1 cellular context compared by ENCODE assay signal in the genomic region with DNA sequence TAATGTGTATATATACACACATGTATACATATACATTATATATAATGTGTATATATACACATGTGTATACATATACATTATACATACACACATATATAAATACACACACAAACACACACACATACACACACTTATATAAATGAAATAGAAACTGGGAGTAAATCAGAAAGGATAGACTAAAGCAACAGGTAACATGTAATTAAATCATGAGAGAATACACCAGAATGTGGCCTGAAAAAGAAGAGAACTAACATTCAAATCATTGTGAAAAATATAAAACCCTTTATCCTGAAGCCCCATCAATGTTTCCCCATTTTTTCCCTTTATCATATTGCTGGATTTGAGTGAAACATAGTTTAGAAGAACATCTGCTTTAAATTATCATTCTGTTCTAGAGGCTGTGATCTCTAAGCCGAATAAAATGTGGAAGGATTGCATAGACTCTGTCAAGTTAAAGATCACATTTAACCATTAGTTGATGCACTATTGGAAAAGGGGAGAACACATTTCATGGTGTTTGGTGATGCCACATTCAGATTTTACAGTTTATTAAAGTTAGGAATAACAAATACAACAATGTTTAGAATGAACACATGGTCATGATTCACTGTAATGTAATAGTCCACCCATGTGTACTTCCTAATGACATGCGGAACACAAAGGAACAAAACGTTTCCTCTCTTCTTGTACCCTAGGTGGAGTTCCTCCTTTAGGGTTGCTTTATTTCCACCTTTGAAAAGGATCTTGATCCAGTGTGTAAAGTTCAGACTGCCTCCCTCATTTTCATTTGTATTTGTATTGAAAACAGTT.
TF ChIP-seq lines count a peak whose summit lies in the region.

No MANE protein-coding gene starts in this region.

TF ChIP-seq in endothelial cell of umbilical vein, 7 proteins besides CTCF, POLR2A, EP300 and RAD21:
- TF ChIP-seq MYC (IDR thresholded peaks at IDR 0.05; ENCODE audit: low read depth, low read length) (no peak), POLR2AphosphoS5 (IDR thresholded peaks at IDR 0.05; ENCODE audit: insufficient read depth, low read depth, low read length) (no peak), GATA2 (IDR thresholded peaks at IDR 0.05; ENCODE audit: insufficient read depth, insufficient read length, low read depth, low read length) (no peak)
- TF ChIP-seq, protein P1, sequence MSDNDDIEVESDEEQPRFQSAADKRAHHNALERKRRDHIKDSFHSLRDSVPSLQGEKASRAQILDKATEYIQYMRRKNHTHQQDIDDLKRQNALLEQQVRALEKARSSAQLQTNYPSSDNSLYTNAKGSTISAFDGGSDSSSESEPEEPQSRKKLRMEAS (IDR thresholded peaks at IDR 0.05; ENCODE audit: insufficient read depth, insufficient read length) = no peak
